Comparison of ENCODE assay signal across 8 cellular contexts in the genomic region with DNA sequence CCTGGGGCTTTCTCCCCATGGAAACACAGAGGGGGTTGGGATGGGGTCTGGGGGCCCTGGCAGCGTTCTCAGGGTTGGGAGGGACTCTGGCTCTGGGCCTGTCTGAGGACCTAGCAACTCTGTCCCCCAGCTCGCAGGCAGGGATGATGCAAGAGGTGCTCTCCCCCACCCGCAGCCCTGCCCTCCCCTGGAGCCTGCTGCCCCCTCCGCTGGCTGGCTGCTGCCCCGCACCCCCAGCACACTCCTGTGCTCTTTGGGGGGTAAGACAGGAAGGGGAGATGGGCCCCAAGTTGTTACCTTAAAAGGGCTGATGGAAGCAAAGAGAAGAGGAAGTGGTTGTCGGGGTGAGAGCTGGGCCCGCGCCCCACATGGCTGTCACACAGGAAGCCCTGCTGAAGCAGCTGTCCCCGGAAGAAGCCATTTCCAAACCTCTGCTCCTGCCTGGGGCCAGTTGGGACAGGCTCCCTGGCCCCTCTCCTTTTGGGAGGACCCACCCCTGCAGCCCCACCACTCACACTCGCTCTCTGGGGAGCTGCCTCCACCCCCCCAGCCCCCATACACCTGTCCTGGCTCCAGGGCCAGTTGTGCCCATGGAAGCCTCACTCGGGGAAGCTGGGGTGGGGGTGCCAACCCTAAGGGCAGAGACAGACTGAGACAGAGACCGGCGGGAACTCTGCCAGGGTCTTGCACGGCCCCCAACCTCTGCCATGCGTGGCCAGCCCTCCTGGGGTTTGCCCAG. TPM values are rescaled to one million over a fixed set of nuclear protein-coding genes. Genes with fewer than 3 reads are reported as not detected.
A peak's percentile ranks its signal among the peaks of the same experiment; 100 is the strongest.
DNase-seq lines count a peak whose midpoint lies in the region; ATAC-seq, FAIRE-seq and TF ChIP-seq lines count a peak whose summit lies in the region.

No MANE protein-coding gene starts in this region.

- peak overlapping the region; percentile 31 to 91 (median 88) for H3K27ac ChIP-seq in esophagus squamous epithelium

- peak in 1 of 4 donors; percentile 21 for TF ChIP-seq POLR2A in esophagus squamous epithelium (IDR thresholded peaks at IDR 0.05)

- peak; percentile 38 for ATAC-seq in HG03460 (IDR thresholded peaks at IDR 0.05; ENCODE audit: unreplicated experiment)

- H3K9me3 ChIP-seq in esophagus squamous epithelium = no peaks in the 10 kb centered on the region

- peak overlapping the region; percentile 77; the same call in 1 of the 2 replicates for H3K4me3 ChIP-seq in GM08714 (ENCODE audit: low read length)
- peak overlapping the region in 3 of 4 donors; percentile 10 to 78 (median 59) for H3K4me3 ChIP-seq in esophagus squamous epithelium

- DNase-seq in activated CD4-positive, alpha-beta T cell treated with anti-CD3 and anti-CD28 coated beads, Interleukin-2, amount 50 U/mL, for 48 hours = peak; percentile 77 to 85
- no peak for DNase-seq in esophagus squamous epithelium (lab: John Stamatoyannopoulos, UW)
- DNase-seq in stimulated activated CD4-positive, alpha-beta T cell treated with anti-CD3 and anti-CD28 coated beads, Interleukin-2, amount 100 ng/mL, for 24 hours = peak; percentile 79 to 80
- DNase-seq in HTR-8/SVneo (ENCODE audit: insufficient read length, low spot score) = no peak
- no peak for DNase-seq in NCI-H82 (lab: John Stamatoyannopoulos, UW)
- DNase-seq in DMS53 treated with DMSO at 0.1 percent for 48 hours (lab: John Stamatoyannopoulos, UW; ENCODE audit: unreplicated experiment) = no peak

- FAIRE-seq in HTR-8/SVneo (lab: Jason Lieb, UNC) = no peak

- intact Hi-C loops in esophagus squamous epithelium (cut with DNase I) = no loop called here

- no peak for TF ChIP-seq CTCF in esophagus squamous epithelium (IDR thresholded peaks at IDR 0.05)

- peaks cover 4 to 49% (median 27%) of the 10 kb centered on the region in 3 donors for H3K4me1 ChIP-seq in esophagus squamous epithelium

- WGBS in esophagus squamous epithelium, 2 donors = 37 to 54% methylated on average over 2 to 4 of the region's 15 CpGs

- peaks cover 0 to 6% (median 0%) of the 10 kb centered on the region in 3 donors for H3K36me3 ChIP-seq in esophagus squamous epithelium

- H3K27me3 ChIP-seq in esophagus squamous epithelium = no peaks in the 10 kb centered on the region

RNA-seq across cellular contexts. Expression of a gene that starts 2.5 kb away (rescaled TPM):
- 10 to 100 TPM in 3 of 4 donors, 1 to 10 TPM in 1; 9.5 to 29.1 (median 23.2) TPM for total RNA-seq in esophagus squamous epithelium

RNA-seq across cellular contexts. Expression of a gene that starts 7.6 kb away (rescaled TPM):
- 100 to 1,000 TPM; 190 to 623 (median 313) TPM for total RNA-seq in esophagus squamous epithelium

RNA-seq across cellular contexts. Expression of a gene that starts 7.8 kb away (rescaled TPM):
- total RNA-seq in esophagus squamous epithelium = 10 to 100 TPM; 31.9 to 51.1 (median 46.5) TPM

RNA-seq across cellular contexts. Expression of a gene that starts 13.2 kb away (rescaled TPM):
- total RNA-seq in esophagus squamous epithelium = 10 to 100 TPM in 2 of 4 donors, 1 to 10 TPM in 2; 1.1 to 17.2 (median 7.3) TPM

Comparison
In these comparisons a context has a peak if more than half of its experiments do, and no peak if none do; other contexts are left out.
1. DNase-seq: peak in activated CD4-positive, alpha-beta T cell treated with anti-CD3 and anti-CD28 coated beads, Interleukin-2, amount 50 U/mL, for 48 hours (2 of 2) and stimulated activated CD4-positive, alpha-beta T cell treated with anti-CD3 and anti-CD28 coated beads, Interleukin-2, amount 100 ng/mL, for 24 hours (2 of 2); none in esophagus squamous epithelium (single experiment), HTR-8/SVneo (single experiment), NCI-H82 (single experiment) and DMS53 treated with DMSO at 0.1 percent for 48 hours (single experiment).